8 cellular contexts compared by ENCODE assay signal in the genomic region with DNA sequence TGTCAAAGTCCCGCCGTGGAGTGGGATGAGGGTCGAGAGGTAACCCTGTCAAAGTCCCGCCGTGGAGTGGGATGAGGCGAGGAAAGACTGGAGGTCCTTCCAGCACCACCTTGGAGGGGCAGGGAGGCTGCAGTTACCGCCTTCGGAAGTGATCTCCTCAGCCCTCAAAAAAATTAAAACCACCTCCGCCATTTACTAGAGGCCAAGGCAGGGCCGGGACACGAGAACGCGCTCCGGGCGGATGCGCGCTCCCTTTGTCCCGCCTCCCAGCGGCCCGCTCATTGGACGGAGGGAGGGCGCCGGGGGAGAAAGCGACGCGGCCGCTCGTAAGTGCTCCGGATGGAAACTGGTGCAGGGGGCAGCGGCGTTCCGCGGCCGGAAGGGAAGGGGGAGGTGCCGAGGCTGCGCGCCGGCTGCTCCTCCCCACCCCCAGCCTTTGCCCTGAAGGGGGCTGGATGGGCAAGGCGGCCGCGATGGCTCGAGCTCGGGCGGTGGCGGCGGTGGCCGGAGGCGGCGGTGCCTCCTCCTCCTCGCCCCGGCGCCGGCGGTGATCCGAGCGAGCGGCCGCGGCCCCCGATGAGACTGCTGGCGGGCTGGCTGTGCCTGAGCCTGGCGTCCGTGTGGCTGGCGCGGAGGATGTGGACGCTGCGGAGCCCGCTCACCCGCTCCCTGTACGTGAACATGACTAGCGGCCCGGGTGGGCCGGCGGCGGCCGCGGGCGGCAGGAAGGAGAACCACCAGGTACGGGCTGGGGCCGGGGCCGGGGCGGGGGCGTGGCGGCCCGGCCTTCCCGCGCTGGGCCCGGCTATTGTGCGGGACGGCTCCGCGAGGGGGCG. TPM values are rescaled to one million over a fixed set of nuclear protein-coding genes. Genes with fewer than 3 reads are reported as not detected.
A peak's percentile ranks its signal among the peaks of the same experiment; 100 is the strongest.
DNase-seq lines count a peak whose midpoint lies in the region; ATAC-seq lines count a peak whose summit lies in the region.

A gene (plus strand): TSS at position 420 of the 836 bp plus-strand sequence. CDS start 157 bp downstream, at position 577.

- DNase-seq in COR-L47 (lab: John Stamatoyannopoulos, UW) (peak; percentile 92), HUDEP-2 (lab: John Stamatoyannopoulos, UW; ENCODE audit: unreplicated experiment in 76 of 76) (peak in 75 of 76 experiments; percentile 22 to 93 (median 85)), NT2/D1 (ENCODE audit: low read depth, low spot score) (peak; percentile 97)
- peak; percentile 79 for DNase-seq in activated CD8-positive, alpha-beta memory T cell treated with anti-CD3 and anti-CD28 coated beads, Interleukin-2, amount 50 U/mL, for 24 hours (ENCODE audit: extremely low read depth)
- DNase-seq in stimulated activated CD8-positive, alpha-beta memory T cell treated with anti-CD3 and anti-CD28 coated beads, Interleukin-15, amount 100 ng/mL, for 4 hours (ENCODE audit: low read depth in 2 of 2): peak; percentile 86 to 89

- in situ Hi-C loops in endometrial microvascular endothelial cells (cut with HindIII; ENCODE audit: inconsistent ontology term, low pct_unique_long_range_greater_than_20kb, low sequenced_read_pairs): no loop called here

- H3K36me3 ChIP-seq in NT2/D1 (ENCODE audit: insufficient read depth, insufficient read length, low read length): no peaks in the 10 kb centered on the region
- peaks cover 4% of the 10 kb centered on the region for H3K36me3 ChIP-seq in mesodermal cell (ENCODE audit: control insufficient read depth, insufficient read depth, low read length)

- peaks cover 4% of the 10 kb centered on the region for H3K27me3 ChIP-seq in NT2/D1 (ENCODE audit: insufficient read depth, insufficient read length)

- H3K27ac ChIP-seq in mesodermal cell (ENCODE audit: low read depth, low read length, severe bottlenecking): peak within 1 kb of the TSS; percentile 92

- WGBS in mesodermal cell (ENCODE audit: insufficient coverage in 2 of 2), 2 experiments: 1% methylated on average over 61 to 72 of the region's 93 CpGs

- peak; percentile 90 for ATAC-seq in GM21381 (IDR thresholded peaks at IDR 0.05; ENCODE audit: unreplicated experiment)

- H3K9ac ChIP-seq in NT2/D1 (ENCODE audit: insufficient read length, low read depth): peak within 1 kb of the TSS; percentile 98

- H3K4me3 ChIP-seq in NT2/D1 (ENCODE audit: insufficient read length, low read depth) (peak within 1 kb of the TSS; percentile 96), mesodermal cell (ENCODE audit: extremely low read depth, insufficient read depth, low read length, poor library complexity, severe bottlenecking) (peak within 1 kb of the TSS; percentile 80)

- H3K4me1 ChIP-seq in NT2/D1 (ENCODE audit: insufficient read depth, insufficient read length) (no peaks in the 10 kb centered on the region), mesodermal cell (ENCODE audit: control insufficient read depth, insufficient read depth, low read length, poor library complexity, severe bottlenecking) (peaks cover 17% of the 10 kb centered on the region)

- H3K9me3 ChIP-seq in NT2/D1 (ENCODE audit: insufficient read depth, low read length): no peaks in the 10 kb centered on the region
- H3K9me3 ChIP-seq in mesodermal cell (ENCODE audit: control insufficient read depth, low read length): no peaks in the 10 kb centered on the region

RNA-seq across cellular contexts. Expression of the gene that starts here (rescaled TPM):
- 169 TPM for total RNA-seq in endometrial microvascular endothelial cells (ENCODE audit: inconsistent ontology term)
- 150 TPM for polyA plus RNA-seq in mesodermal cell (2013, experiment 1 of 2)
- 156 TPM for polyA plus RNA-seq in mesodermal cell (2013, experiment 2 of 2)

Comparison
In these comparisons a context has a peak if more than half of its experiments do, and no peak if none do; other contexts are left out.
1. Peak in every context shown above with its lines: DNase-seq, ATAC-seq, H3K4me3 ChIP-seq and H3K27ac ChIP-seq.